In the genomic region with DNA sequence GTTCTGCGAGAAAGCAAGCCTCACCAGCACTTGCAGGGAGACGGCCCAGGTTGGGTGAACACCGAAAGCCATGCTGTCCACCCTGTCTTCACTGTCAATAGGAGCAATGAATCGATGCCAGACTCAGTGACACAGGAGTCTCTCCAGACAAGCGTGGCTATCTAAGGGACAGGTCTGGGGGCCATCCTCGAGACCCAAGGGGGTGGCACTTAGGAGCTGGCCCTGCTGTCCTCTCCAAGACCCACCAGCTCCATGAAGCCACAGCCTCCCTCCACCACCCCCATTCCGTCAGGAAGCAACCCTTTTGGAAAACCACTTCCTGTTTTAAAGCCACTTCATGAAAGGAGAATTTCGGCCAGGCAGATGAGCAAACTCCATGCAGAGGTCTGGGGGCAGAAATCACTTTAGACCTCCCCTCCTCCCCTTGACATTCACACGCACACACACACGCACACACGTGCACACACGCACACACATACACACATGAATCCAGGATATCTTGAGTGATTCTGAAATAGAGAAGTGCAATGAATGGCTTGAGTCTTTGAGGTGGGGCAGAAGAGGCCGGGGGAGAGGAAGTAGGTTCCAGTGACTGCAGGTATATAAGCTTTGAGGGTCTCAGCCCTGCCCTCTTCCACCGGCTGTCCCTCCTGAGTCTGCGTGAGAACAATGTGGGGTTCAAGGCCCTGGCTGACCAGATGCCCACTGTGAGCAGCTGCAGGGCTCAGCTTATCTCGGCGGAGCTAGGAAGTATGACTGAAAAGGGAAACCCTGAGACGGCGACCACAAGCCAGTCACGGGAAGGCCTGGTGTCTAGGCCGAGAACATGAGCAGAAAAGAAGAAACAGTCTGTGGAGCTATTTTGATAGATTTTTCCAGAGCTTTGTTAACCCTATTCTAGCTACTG, we compare ENCODE assay signal across 8 cellular contexts. TPM values are rescaled to one million over a fixed set of nuclear protein-coding genes. Genes with fewer than 3 reads are reported as not detected.
DNase-seq lines count a peak whose midpoint lies in the region; ATAC-seq and TF ChIP-seq lines count a peak whose summit lies in the region.

No MANE protein-coding gene starts in this region.

- no peak overlapping the region for H3K23ac ChIP-seq in neuronal stem cell (ENCODE audit: low read depth, low read length, poor library complexity)

- H3K18ac ChIP-seq in neuronal stem cell (ENCODE audit: low read length), result peak overlapping the region; percentile 62

- WGBS in heart left ventricle, 4 donors, result 79 to 92% (median 88%) methylated on average over 17 to 21 of the region's 21 CpGs
- whole genome bisulfite sequencing in neuronal stem cell (ENCODE audit: extremely low coverage in 2 of 2, insufficient read length in 2 of 2, insufficient replicate concordance in 1 of 2), 2 donors, result no CpG with 5 or more reads among the region's 21 CpGs

- peak overlapping the region in 2 of 12 donors; percentile 18 to 87 for H3K27ac ChIP-seq in heart left ventricle
- no peak overlapping the region for H3K27ac ChIP-seq in neuronal stem cell (replicated peaks; ENCODE audit: low read length)

- H2BK120ac ChIP-seq in neuronal stem cell (ENCODE audit: low read depth, low read length), result no peak overlapping the region

- H2BK5ac ChIP-seq in neuronal stem cell (ENCODE audit: low read length), result no peak overlapping the region

- TF ChIP-seq POLR2A in heart left ventricle (IDR thresholded peaks at IDR 0.05), result no peak

- H3K4me1 ChIP-seq in heart left ventricle (peaks cover 0 to 45% (median 8%) of the 10 kb centered on the region in 12 donors), neuronal stem cell (ENCODE audit: control insufficient read depth in 2 of 2, insufficient read depth in 1 of 2, low read depth in 1 of 2, low read length in 2 of 2) (peaks cover 10 to 20% of the 10 kb centered on the region in 2 donors)

- no peak overlapping the region for H3K9ac ChIP-seq in neuronal stem cell (ENCODE audit: low read depth, low read length, poor library complexity)

- H3K4me3 ChIP-seq in heart left ventricle (peak overlapping the region in 1 of 12 donors; percentile 20), neuronal stem cell (ENCODE audit: low read length in 2 of 2) (no peak overlapping the region)

- H3K36me3 ChIP-seq in heart left ventricle (peaks cover 0 to 27% (median 0%) of the 10 kb centered on the region in 9 donors), neuronal stem cell (replicated peaks in 1 of 2; ENCODE audit: control insufficient read depth in 2 of 2, insufficient read depth in 2 of 2, low read length in 2 of 2) (no peaks in the 10 kb centered on the region)

- no peak overlapping the region for H3K4me2 ChIP-seq in neuronal stem cell (ENCODE audit: insufficient read depth, low read length, poor library complexity, severe bottlenecking)

- DNase-seq in heart left ventricle (no peak), cardiac septum (ENCODE audit: low spot score) (no peak), T follicular helper cell (ENCODE audit: low read depth) (peak; percentile 30), neuronal stem cell (ENCODE audit: low spot score) (no peak), ecto neural progenitor cell (ENCODE audit: low spot score) (no peak)
- DNase-seq in central memory CD4-positive, alpha-beta T cell, result peak; percentile 43

- peak overlapping the region; percentile 87 for H2AK5ac ChIP-seq in neuronal stem cell (ENCODE audit: low read depth, low read length)

- no peak overlapping the region for H4K91ac ChIP-seq in neuronal stem cell (ENCODE audit: low read depth, low read length, poor library complexity)

- H2BK15ac ChIP-seq in neuronal stem cell (ENCODE audit: low read length), result peak overlapping the region; percentile 96

- TF ChIP-seq CTCF in heart left ventricle (IDR thresholded peaks at IDR 0.05), result no peak

- H4K8ac ChIP-seq in neuronal stem cell (ENCODE audit: low read depth, low read length), result no peak overlapping the region

- H3K27me3 ChIP-seq in heart left ventricle, result no peaks in the 10 kb centered on the region
- no peaks in the 10 kb centered on the region for H3K27me3 ChIP-seq in neuronal stem cell (ENCODE audit: control insufficient read depth in 3 of 3, insufficient read depth in 3 of 3, low read depth in 1 of 3, low read length in 3 of 3)

- peak in 3 of 4 donors; percentile 8 to 52 (median 31) for ATAC-seq in heart left ventricle
- peak; percentile 55 for ATAC-seq in HG03135 (IDR thresholded peaks at IDR 0.05; ENCODE audit: unreplicated experiment)
- no peak for ATAC-seq in GM18870 (IDR thresholded peaks at IDR 0.05; ENCODE audit: unreplicated experiment)

- no peak overlapping the region for H3K14ac ChIP-seq in neuronal stem cell (ENCODE audit: low read length)

- H3K9me3 ChIP-seq in heart left ventricle, result no peaks in the 10 kb centered on the region
- no peaks in the 10 kb centered on the region for H3K9me3 ChIP-seq in neuronal stem cell (replicated peaks in 1 of 2; ENCODE audit: control insufficient read depth in 2 of 2, insufficient read depth in 1 of 2, low read depth in 1 of 2, low read length in 2 of 2)

- intact Hi-C loops in heart left ventricle (cut with DNase I), result no loop called here
- intact Hi-C loops in cardiac septum (cut with DNase I), result no loop called here

- H2AFZ ChIP-seq in neuronal stem cell (ENCODE audit: low read length), result peak overlapping the region; percentile 77

- H3K4ac ChIP-seq in neuronal stem cell (ENCODE audit: low read length), result no peak overlapping the region

- no peak overlapping the region for H2BK12ac ChIP-seq in neuronal stem cell (ENCODE audit: low read length)

- no peaks in the 10 kb centered on the region for H3K79me1 ChIP-seq in neuronal stem cell (ENCODE audit: low read depth, low read length)

RNA-seq across cellular contexts. Expression of a gene that starts 25.0 kb away (rescaled TPM):
- total RNA-seq in heart left ventricle (10 to 100 TPM in 2 of 9 donors, 1 to 10 TPM in 7; 1.6 to 25.2 (median 4.7) TPM), cardiac septum (3.2 TPM)
- polyA plus RNA-seq in heart left ventricle, result 1 to 10 TPM; 4.7 to 6.3 TPM
- 32.6 TPM for polyA plus RNA-seq in neuronal stem cell (2013, experiment 1 of 2)
- 34.6 TPM for polyA plus RNA-seq in neuronal stem cell (2013, experiment 2 of 2)

Comparison
In these comparisons a context has a peak if more than half of its experiments do, and no peak if none do; other contexts are left out.
1. DNase-seq: peak in T follicular helper cell (single experiment) and central memory CD4-positive, alpha-beta T cell (single experiment); none in heart left ventricle (0 of 5), cardiac septum (single experiment), neuronal stem cell (single experiment) and ecto neural progenitor cell (single experiment).